Comparison of ENCODE assay signal across 15 cellular contexts in the genomic region with DNA sequence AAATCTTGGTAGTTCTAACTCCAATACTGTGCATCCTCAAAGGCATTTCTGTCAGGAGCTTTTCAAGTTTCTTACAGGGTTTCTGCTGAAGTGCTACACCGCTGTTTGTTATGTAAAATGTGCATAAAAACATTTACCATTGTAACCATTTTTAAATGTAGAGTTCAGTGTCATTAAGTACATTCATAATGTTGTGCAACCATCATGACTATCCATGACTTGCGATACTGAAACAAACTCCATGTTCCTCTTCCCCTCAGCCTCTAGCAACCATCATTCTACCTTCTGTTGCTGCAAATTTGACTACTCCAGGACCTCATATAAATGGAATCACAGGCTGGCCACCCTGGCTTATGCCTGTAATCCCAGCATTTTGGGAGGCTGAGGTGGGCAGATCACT.
"Had no signal": no experiment of that assay in that cellular context is flagged by ENCODE, and none has a peak within 500 bp of the region (broad histone marks: within the 10 kb centered on the region; RNA-seq: fewer than 3 reads in every experiment).

No MANE protein-coding gene starts in this region.

- H3K27ac ChIP-seq: ascending aorta, gastroesophageal sphincter, left ventricle myocardium inferior, pancreas, testis, upper lobe of right lung had no signal

- H3K4me3 ChIP-seq: ascending aorta, gastroesophageal sphincter, left ventricle myocardium inferior, pancreas, testis, upper lobe of right lung had no signal

- H3K4me1 ChIP-seq: ascending aorta, gastroesophageal sphincter, left ventricle myocardium inferior, pancreas, testis, upper lobe of right lung had no signal

- DNase-seq: activated CD4-positive, alpha-beta T cell treated with anti-CD3 and anti-CD28 coated beads, Interleukin-2, amount 50 U/mL, for 48 hours; activated CD8-positive, alpha-beta memory T cell treated with anti-CD3 and anti-CD28 coated beads, Interleukin-2, amount 50 U/mL, for 48 hours; activated naive CD4-positive, alpha-beta T cell; kidney; left ventricle myocardium inferior; mesenchymal stem cell; pancreas; stimulated activated CD4-positive, alpha-beta T cell treated with anti-CD3 and anti-CD28 coated beads, Interleukin-15, amount 100 ng/mL, for 24 hours; stimulated activated CD4-positive, alpha-beta T cell treated with anti-CD3 and anti-CD28 coated beads, Interleukin-4, amount 100 ng/mL, for 24 hours; stimulated activated naive CD8-positive, alpha-beta T cell treated with anti-CD3 and anti-CD28 coated beads, Interleukin-15, amount 100 ng/mL, for 72 hours; testis; upper lobe of right lung had no signal

- H3K27me3 ChIP-seq: ascending aorta, gastroesophageal sphincter, pancreas, testis, upper lobe of right lung had no signal

- H3K9me3 ChIP-seq: ascending aorta, gastroesophageal sphincter, left ventricle myocardium inferior, pancreas, testis, upper lobe of right lung had no signal

- ATAC-seq: activated CD4-positive, CD25-positive, alpha-beta regulatory T cell treated with anti-CD3 and anti-CD28 coated beads, Interleukin-2, amount 50 U/mL, for 24 hours; gastroesophageal sphincter; pancreas; stimulated activated naive CD8-positive, alpha-beta T cell treated with anti-CD3 and anti-CD28 coated beads, Interleukin-15, amount 100 ng/mL, for 72 hours; upper lobe of right lung had no signal

- H3K36me3 ChIP-seq: pancreas had no signal
